ENCODE assay signal across 23 cellular contexts in the genomic region with DNA sequence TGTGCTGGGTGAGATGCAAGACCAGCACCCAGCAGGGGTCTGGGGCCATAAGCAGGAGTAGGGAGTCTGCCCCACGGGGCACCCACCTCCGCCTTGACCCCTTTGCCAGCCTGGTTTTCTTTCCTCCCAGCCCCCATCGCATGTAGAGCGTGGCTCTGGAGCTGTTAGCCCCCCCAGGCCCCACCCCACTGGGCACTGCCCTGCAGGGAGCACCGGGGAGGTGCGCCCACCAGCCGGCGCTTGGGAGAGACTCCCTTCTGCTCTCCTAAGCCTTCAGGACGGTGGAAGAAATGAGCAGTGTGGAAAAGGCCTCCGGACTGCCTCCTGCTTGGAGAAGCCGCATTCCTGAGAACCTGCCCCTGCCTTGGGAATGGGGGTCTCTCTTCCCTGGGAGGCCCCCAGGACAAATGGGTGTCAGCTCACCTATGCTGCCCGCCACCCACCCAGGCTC.
DNase-seq lines count a peak whose midpoint lies in the region; FAIRE-seq and TF ChIP-seq lines count a peak whose summit lies in the region.
"Had no signal": no experiment of that assay in that cellular context is flagged by ENCODE, and none has a peak within 500 bp of the region (broad histone marks: within the 10 kb centered on the region; RNA-seq: fewer than 3 reads in every experiment).

No MANE protein-coding gene starts in this region.

- H3K27ac Mint-ChIP-seq in activated CD4-positive, alpha-beta T cell treated with anti-CD3 and anti-CD28 coated beads, Interleukin-2, amount 10 ng/mL, durations not matched to agents 7 days and 5 days = peak overlapping the region; percentile 84
- no peak overlapping the region for H3K27ac Mint-ChIP-seq in activated CD4-positive, alpha-beta T cell treated with anti-CD3 and anti-CD28 coated beads, Interleukin-2, amount 10 ng/mL, durations not matched to agents 24 days and 14 days
- H3K27ac Mint-ChIP-seq: B cell; CD14-positive monocyte; CD8-positive, alpha-beta memory T cell had no signal

- no peak for TF ChIP-seq RAD21 in H1 (IDR thresholded peaks at IDR 0.05 in 1 of 2, conservative IDR thresholded peaks at IDR 0.05 in 1 of 2; ENCODE audit: low read depth in 2 of 2, low read length in 2 of 2)

- no peak overlapping the region for H3K23ac ChIP-seq in H1 (ENCODE audit: insufficient read length)

- H4K5ac ChIP-seq in H1 (ENCODE audit: insufficient read length, low read depth, low read length) = no peak overlapping the region

- no peak overlapping the region for H2BK20ac ChIP-seq in H1 (ENCODE audit: low read length)

- POLR2A ChIA-PET in activated CD4-positive, alpha-beta T cell treated with anti-CD3 and anti-CD28 coated beads, Interleukin-2, amount 10 ng/mL, durations not matched to agents 7 days and 5 days (lab: Charles Lee) = no interaction called here
- POLR2A ChIA-PET in H1 (lab: Charles Lee; ENCODE audit: partially characterized antibody) = no interaction called here

- peaks cover 19 to 36% (median 29%) of the 10 kb centered on the region in 10 experiments for H3K4me1 ChIP-seq in BLaER1 treated with 17β-estradiol and CSF1 and Interleukin-3, amounts not matched to agents 10 nM and 100 nM
- peaks cover 0 to 8% (median 5%) of the 10 kb centered on the region in 4 experiments; a peak in 6 of 7 replicates for H3K4me1 ChIP-seq in H1 (replicated peaks in 1 of 4; ENCODE audit: control insufficient read depth in 3 of 4, insufficient read depth in 4 of 4, low read length in 3 of 4)
- H3K4me1 ChIP-seq: SJCRH30 had no signal

- H3K79me1 ChIP-seq in H1 (ENCODE audit: low read depth, low read length) = no peaks in the 10 kb centered on the region

- H2BK120ac ChIP-seq in H1 (replicated peaks; ENCODE audit: low read depth, low read length) = no peak overlapping the region

- no peaks in the 10 kb centered on the region for H3K27me3 Mint-ChIP-seq in activated CD4-positive, alpha-beta T cell treated with anti-CD3 and anti-CD28 coated beads, Interleukin-2, amount 10 ng/mL, durations not matched to agents 7 days and 5 days
- H3K27me3 Mint-ChIP-seq in activated CD4-positive, alpha-beta T cell treated with anti-CD3 and anti-CD28 coated beads, Interleukin-2, amount 10 ng/mL, durations not matched to agents 24 days and 14 days = peaks cover 2% of the 10 kb centered on the region

- no peak overlapping the region for H3K4me3 Mint-ChIP-seq in activated CD4-positive, alpha-beta T cell treated with anti-CD3 and anti-CD28 coated beads, Interleukin-2, amount 10 ng/mL, durations not matched to agents 7 days and 5 days
- H3K4me3 Mint-ChIP-seq in activated CD4-positive, alpha-beta T cell treated with anti-CD3 and anti-CD28 coated beads, Interleukin-2, amount 10 ng/mL, durations not matched to agents 24 days and 14 days = no peak overlapping the region
- H3K4me3 Mint-ChIP-seq: B cell; CD14-positive monocyte; CD8-positive, alpha-beta memory T cell had no signal

- no peak overlapping the region for H3K9ac ChIP-seq in BLaER1 treated with 17β-estradiol and CSF1 and Interleukin-3, amounts not matched to agents 10 nM and 100 nM
- no peak overlapping the region for H3K9ac ChIP-seq in H1 (replicated peaks in 1 of 4; ENCODE audit: extremely low read depth in 1 of 4, low read depth in 3 of 4, low read length in 3 of 4)

- CTCF ChIA-PET in activated CD4-positive, alpha-beta T cell treated with anti-CD3 and anti-CD28 coated beads, Interleukin-2, amount 10 ng/mL, durations not matched to agents 7 days and 5 days (lab: Charles Lee) = no interaction called here
- CTCF ChIA-PET in H1 (lab: Charles Lee; ENCODE audit: partially characterized antibody) = interaction anchor here (1.0 kb wide), 2 partner anchors 12 to 14 kb away, joined by 3 read pairs; no protein-coding TSS in a partner anchor

- peak overlapping the region in 8 of 11 experiments; percentile 25 to 66 (median 45); a peak in 11 of 22 replicates for H3K4me2 ChIP-seq in BLaER1 treated with 17β-estradiol and CSF1 and Interleukin-3, amounts not matched to agents 10 nM and 100 nM
- H3K4me2 ChIP-seq in H1 (ENCODE audit: insufficient read depth in 1 of 2, low read depth in 2 of 2, low read length in 2 of 2) = no peak overlapping the region

- H3K18ac ChIP-seq in H1 (ENCODE audit: extremely low read depth, low read length) = no peak overlapping the region

- H3K14ac ChIP-seq in H1 (ENCODE audit: insufficient read length) = no peak overlapping the region

- intact Hi-C loops in activated CD4-positive, alpha-beta T cell treated with anti-CD3 and anti-CD28 coated beads, Interleukin-2, amount 10 ng/mL, durations not matched to agents 24 days and 14 days (cut with micrococcal nuclease) = no loop called here
- intact Hi-C loops in posterior vena cava (cut with DNase I) = no loop called here

- H2BK12ac ChIP-seq in H1 (ENCODE audit: low read depth, low read length) = no peak overlapping the region

- H2BK15ac ChIP-seq in H1 (ENCODE audit: low read length) = no peak overlapping the region

- H3K56ac ChIP-seq in H1 (replicated peaks; ENCODE audit: insufficient read length, low read depth, low read length) = no peak overlapping the region

- no peak overlapping the region for H3K27ac ChIP-seq in BLaER1 treated with 17β-estradiol and CSF1 and Interleukin-3, amounts not matched to agents 10 nM and 100 nM
- H3K27ac ChIP-seq in H1 (ENCODE audit: low read depth, low read length) = no peak overlapping the region
- H3K27ac ChIP-seq: 22Rv1, SJCRH30 had no signal

- H4K20me1 ChIP-seq in BLaER1 treated with 17β-estradiol and CSF1 and Interleukin-3, amounts not matched to agents 10 nM and 100 nM = no peaks in the 10 kb centered on the region
- H4K20me1 ChIP-seq in H1 (replicated peaks in 1 of 2; ENCODE audit: control insufficient read depth in 1 of 2, insufficient read depth in 2 of 2, low read length in 2 of 2) = no peaks in the 10 kb centered on the region

- no peak for TF ChIP-seq CTCF in H1 (IDR thresholded peaks at IDR 0.05; ENCODE audit: control extremely low read depth in 1 of 3, insufficient read depth in 1 of 3, low read depth in 1 of 3, low read length in 3 of 3)

- H4K91ac ChIP-seq in H1 (replicated peaks; ENCODE audit: insufficient read length, low read length) = no peak overlapping the region

- H3K79me2 ChIP-seq in H1 (ENCODE audit: control insufficient read depth in 1 of 2, insufficient read depth in 2 of 2, low read length in 2 of 2) = no peaks in the 10 kb centered on the region

- no peaks in the 10 kb centered on the region for H3K36me3 Mint-ChIP-seq in activated CD4-positive, alpha-beta T cell treated with anti-CD3 and anti-CD28 coated beads, Interleukin-2, amount 10 ng/mL, durations not matched to agents 7 days and 5 days (ENCODE audit: low read depth)
- H3K36me3 Mint-ChIP-seq in activated CD4-positive, alpha-beta T cell treated with anti-CD3 and anti-CD28 coated beads, Interleukin-2, amount 10 ng/mL, durations not matched to agents 24 days and 14 days (ENCODE audit: low read depth) = no peaks in the 10 kb centered on the region
- H3K36me3 Mint-ChIP-seq: CD14-positive monocyte; CD8-positive, alpha-beta memory T cell had no signal

- TF ChIP-seq EP300 in H1 (IDR thresholded peaks at IDR 0.05; ENCODE audit: borderline replicate concordance in 1 of 2, low read depth in 2 of 2, low read length in 2 of 2) = no peak

- H2AK5ac ChIP-seq in H1 (ENCODE audit: low read depth, low read length) = no peak overlapping the region

- H3K9me3 Mint-ChIP-seq in activated CD4-positive, alpha-beta T cell treated with anti-CD3 and anti-CD28 coated beads, Interleukin-2, amount 10 ng/mL, durations not matched to agents 7 days and 5 days = no peaks in the 10 kb centered on the region
- no peaks in the 10 kb centered on the region for H3K9me3 Mint-ChIP-seq in activated CD4-positive, alpha-beta T cell treated with anti-CD3 and anti-CD28 coated beads, Interleukin-2, amount 10 ng/mL, durations not matched to agents 24 days and 14 days
- H3K9me3 Mint-ChIP-seq: CD14-positive monocyte; CD8-positive, alpha-beta memory T cell had no signal

- TF ChIP-seq POLR2A in H1 (IDR thresholded peaks at IDR 0.05; ENCODE audit: control extremely low read depth in 1 of 2, low read depth in 2 of 2, low read length in 2 of 2) = no peak

- H2AFZ ChIP-seq in H1 (ENCODE audit: low read length) = no peak overlapping the region

- H3K9me3 ChIP-seq in BLaER1 treated with 17β-estradiol and CSF1 and Interleukin-3, amounts not matched to agents 10 nM and 100 nM (replicated peaks in 1 of 11) = no peaks in the 10 kb centered on the region
- no peaks in the 10 kb centered on the region for H3K9me3 ChIP-seq in H1 (ENCODE audit: insufficient read depth in 2 of 2, low read depth in 1 of 2, low read length in 1 of 2)
- H3K9me3 ChIP-seq: SJCRH30 had no signal

- no peaks in the 10 kb centered on the region for H3K27me3 ChIP-seq in BLaER1 treated with 17β-estradiol and CSF1 and Interleukin-3, amounts not matched to agents 10 nM and 100 nM
- H3K27me3 ChIP-seq in H1 (replicated peaks in 1 of 4; ENCODE audit: control insufficient read depth in 3 of 4, extremely low read depth in 1 of 4, insufficient read depth in 3 of 4, low read length in 3 of 4) = no peaks in the 10 kb centered on the region
- H3K27me3 ChIP-seq: SJCRH30 had no signal

- no peaks in the 10 kb centered on the region for H3K36me3 ChIP-seq in BLaER1 treated with 17β-estradiol and CSF1 and Interleukin-3, amounts not matched to agents 10 nM and 100 nM
- H3K36me3 ChIP-seq in H1 (ENCODE audit: control insufficient read depth in 2 of 4, insufficient read depth in 4 of 4, low read length in 3 of 4) = no peaks in the 10 kb centered on the region
- H3K36me3 ChIP-seq: SJCRH30 had no signal

- H3K4ac ChIP-seq in H1 (replicated peaks; ENCODE audit: insufficient read length, low read depth, low read length) = no peak overlapping the region

- H2BK5ac ChIP-seq in H1 (ENCODE audit: low read depth, low read length) = no peak overlapping the region

- 93% methylated on average over 12 of the region's 12 CpGs; no CpG with 5 or more reads in 1 of the 2 experiments for WGBS in H1 (ENCODE audit: extremely low coverage in 1 of 2, insufficient coverage in 1 of 2, insufficient read length in 1 of 2, insufficient replicate concordance in 2 of 2, low coverage in 1 of 2, low lambda C conversion rate in 2 of 2, missing lambda C conversion rate in 1 of 2), 2 experiments

- H3K4me1 Mint-ChIP-seq in activated CD4-positive, alpha-beta T cell treated with anti-CD3 and anti-CD28 coated beads, Interleukin-2, amount 10 ng/mL, durations not matched to agents 7 days and 5 days = peaks cover 43% of the 10 kb centered on the region
- peaks cover 10% of the 10 kb centered on the region for H3K4me1 Mint-ChIP-seq in activated CD4-positive, alpha-beta T cell treated with anti-CD3 and anti-CD28 coated beads, Interleukin-2, amount 10 ng/mL, durations not matched to agents 24 days and 14 days
- H3K4me1 Mint-ChIP-seq: CD8-positive, alpha-beta memory T cell had no signal

- H4K8ac ChIP-seq in H1 (ENCODE audit: extremely low read depth, insufficient read depth, low read length) = 0 out of 2 replicates have a peak overlapping the region, but pooled peaks have one; percentile 4

- H3K23me2 ChIP-seq in H1 (ENCODE audit: low read depth, low read length) = no peaks in the 10 kb centered on the region

- no peak overlapping the region for H3K4me3 ChIP-seq in BLaER1 treated with 17β-estradiol and CSF1 and Interleukin-3, amounts not matched to agents 10 nM and 100 nM
- H3K4me3 ChIP-seq in H1 (ENCODE audit: extremely low read depth in 1 of 4, insufficient read depth in 2 of 4, low read depth in 3 of 4, low read length in 4 of 4) = no peak overlapping the region
- H3K4me3 ChIP-seq: SJCRH30 had no signal

- no peak for DNase-seq in activated CD4-positive, alpha-beta T cell treated with anti-CD3 and anti-CD28 coated beads, Interleukin-2, amount 10 ng/mL, durations not matched to agents 7 days and 5 days
- no peak for DNase-seq in activated CD4-positive, alpha-beta T cell treated with anti-CD3 and anti-CD28 coated beads, Interleukin-2, amount 10 ng/mL, durations not matched to agents 24 days and 14 days
- DNase-seq in H1 (ENCODE audit: low read depth in 1 of 2, low spot score in 2 of 2) = no peak
- DNase-seq in posterior vena cava (ENCODE audit: low spot score) = peak; percentile 23
- DNase-seq in HPDE6-E6E7 (ENCODE audit: extremely low spot score) = no peak
- no peak for DNase-seq in COR-L47 (lab: John Stamatoyannopoulos, UW)
- no peak for DNase-seq in NCI-H526 (lab: John Stamatoyannopoulos, UW)
- DNase-seq: Calu3; CD8-positive, alpha-beta memory T cell; DMS79 treated with DMSO at 0.1 percent for 48 hours; GF-D8; MV-4-11; NCI-H1105; NCI-H1436 treated with DMSO at 0.1 percent for 48 hours; NCI-H187 treated with DMSO at 0.1 percent for 48 hours; NCI-H524; NCI-H774; SJCRH30 had no signal

- no peak for FAIRE-seq in H1 (lab: Jason Lieb, UNC)
- FAIRE-seq: GM12891 had no signal

Comparison
In these comparisons a context has a peak if more than half of its experiments do, and no peak if none do; other contexts are left out.
1. H3K4me2 ChIP-seq: peak in BLaER1 treated with 17β-estradiol and CSF1 and Interleukin-3, amounts not matched to agents 10 nM and 100 nM (8 of 11); none in H1 (0 of 2).